In genomic region chr1:175508320-175509110, GRCh38 we compare ENCODE assay signal across 22 cellular contexts.
A peak's percentile ranks its signal among the peaks of the same experiment; 100 is the strongest.
DNase-seq lines count a peak whose midpoint lies in the region; FAIRE-seq and TF ChIP-seq lines count a peak whose summit lies in the region.
"Had no signal": no experiment of that assay in that cellular context is flagged by ENCODE, and none has a peak within 500 bp of the region (broad histone marks: within the 10 kb centered on the region; RNA-seq: fewer than 3 reads in every experiment).

No MANE protein-coding gene starts in this region.

- H3K4me2 ChIP-seq in astrocyte (ENCODE audit: low read length) (peak overlapping the region; percentile 23), mesenchymal stem cell (ENCODE audit: low read length, poor library complexity, severe bottlenecking) (no peak overlapping the region), PC-9 (no peak overlapping the region)
- H3K4me2 ChIP-seq: BLaER1 treated with 17β-estradiol and CSF1 and Interleukin-3, amounts not matched to agents 10 nM and 100 nM had no signal

- H3F3A ChIP-seq in PC-9 (ENCODE audit: insufficient read depth, low read depth): no peaks in the 10 kb centered on the region

- H3K9me3 Mint-ChIP-seq in astrocyte (ENCODE audit: unreplicated experiment): peaks cover 7% of the 10 kb centered on the region
- H3K9me3 Mint-ChIP-seq: CD8-positive, alpha-beta T cell had no signal

- H3K4me1 ChIP-seq in astrocyte (ENCODE audit: insufficient read depth, low read length) (no peaks in the 10 kb centered on the region), mesenchymal stem cell (ENCODE audit: control insufficient read depth, insufficient read depth, low read depth, low read length) (no peaks in the 10 kb centered on the region), PC-9 (replicated peaks; ENCODE audit: insufficient read depth) (no peaks in the 10 kb centered on the region)
- H3K4me1 ChIP-seq: HAP-1 had no signal

- no peak overlapping the region for H4K91ac ChIP-seq in mesenchymal stem cell (ENCODE audit: low read length)

- no peaks in the 10 kb centered on the region for H3K79me1 ChIP-seq in mesenchymal stem cell (replicated peaks; ENCODE audit: low read length, poor library complexity, severe bottlenecking)

- H3K9me2 ChIP-seq in PC-9 (ENCODE audit: insufficient read depth): no peaks in the 10 kb centered on the region

- no peak overlapping the region for H4K8ac ChIP-seq in mesenchymal stem cell (ENCODE audit: low read length)

- no peak overlapping the region for H3K27ac Mint-ChIP-seq in astrocyte (ENCODE audit: unreplicated experiment)
- H3K27ac Mint-ChIP-seq: CD8-positive, alpha-beta T cell had no signal

- H3K79me2 ChIP-seq in astrocyte (ENCODE audit: insufficient read depth, low read length) (no peaks in the 10 kb centered on the region), PC-9 (ENCODE audit: low read depth) (no peaks in the 10 kb centered on the region)

- peak overlapping the region; percentile 61 for H3K27ac ChIP-seq in astrocyte (ENCODE audit: low read depth, low read length)
- no peak overlapping the region for H3K27ac ChIP-seq in mesenchymal stem cell (ENCODE audit: low read length, poor library complexity, severe bottlenecking)
- H3K27ac ChIP-seq in PC-9: no peak overlapping the region
- H3K27ac ChIP-seq: BLaER1 treated with 17β-estradiol and CSF1 and Interleukin-3, amounts not matched to agents 10 nM and 100 nM; GM23248; SK-N-MC had no signal

- WGBS in mesenchymal stem cell: 81% methylated on average over 2 of the region's 3 CpGs

- TF ChIP-seq CTCF in astrocyte (IDR thresholded peaks at IDR 0.05; ENCODE audit: insufficient read depth, low read depth, low read length): no peak
- no peak for TF ChIP-seq CTCF in epithelial cell of esophagus (IDR thresholded peaks at IDR 0.05; ENCODE audit: insufficient read depth, low read depth, low read length, missing control alignments)
- no peak for TF ChIP-seq CTCF in PC-9 (conservative IDR thresholded peaks at IDR 0.05)

- H4K20me1 ChIP-seq in astrocyte (ENCODE audit: insufficient read depth, low read length) (no peaks in the 10 kb centered on the region), PC-9 (ENCODE audit: insufficient read depth) (no peaks in the 10 kb centered on the region)
- H4K20me1 ChIP-seq: BLaER1 treated with 17β-estradiol and CSF1 and Interleukin-3, amounts not matched to agents 10 nM and 100 nM had no signal

- POLR2A ChIA-PET in PC-9 (lab: Charles Lee; ENCODE audit: unreplicated experiment): no interaction called here

- peak overlapping the region; percentile 55 for H2BK15ac ChIP-seq in mesenchymal stem cell (ENCODE audit: low read depth, poor library complexity, severe bottlenecking)

- H3K18ac ChIP-seq in mesenchymal stem cell (ENCODE audit: low read depth in 1 of 2, low read length in 2 of 2): no peak overlapping the region

- no peak overlapping the region for H2AFZ ChIP-seq in astrocyte (ENCODE audit: low read depth, low read length)
- H2AFZ ChIP-seq in mesenchymal stem cell (ENCODE audit: low read depth, low read length): no peak overlapping the region
- H2AFZ ChIP-seq in PC-9: no peak overlapping the region
- H2AFZ ChIP-seq: GM23248 had no signal

- H3K9me3 ChIP-seq in astrocyte (ENCODE audit: insufficient read depth, low read depth, low read length) (no peaks in the 10 kb centered on the region), mesenchymal stem cell (ENCODE audit: control insufficient read depth, low read length) (peaks cover 3% of the 10 kb centered on the region), PC-9 (ENCODE audit: insufficient read depth, low read depth) (no peaks in the 10 kb centered on the region)
- H3K9me3 ChIP-seq: HAP-1 had no signal

- DNase-seq in HT1080 (ENCODE audit: low read depth) (peak; percentile 38), astrocyte (ENCODE audit: low read depth) (peak; percentile 53), epithelial cell of esophagus (ENCODE audit: low read depth) (peak; percentile 10), mesenchymal stem cell (peak; percentile 76), PC-9 (no peak), NCI-H1436 treated with DMSO at 0.1 percent for 48 hours (lab: John Stamatoyannopoulos, UW) (no peak)
- no peak for DNase-seq in stimulated activated naive CD4-positive, alpha-beta T cell treated with Interleukin-2 at 50 U/mL for 16 hours (lab: John Stamatoyannopoulos, UW)
- DNase-seq: Calu3; CD8-positive, alpha-beta T cell; EL; GM23248; NCI-H1417 treated with DMSO at 0.1 percent for 48 hours; NCI-H2029; NCI-H446 treated with DMSO at 0.1 percent for 48 hours; NK-92 treated with Interleukin-12 subunit alpha and Interleukin-12 subunit beta, amount 100 ng/mL, for 24 hours; OCI-M1; SHP77 had no signal

- no peak overlapping the region for H2BK120ac ChIP-seq in mesenchymal stem cell (ENCODE audit: low read depth, low read length)

- H2AK5ac ChIP-seq in mesenchymal stem cell (ENCODE audit: low read length, severe bottlenecking): no peak overlapping the region

- no peak overlapping the region for H2BK5ac ChIP-seq in mesenchymal stem cell (ENCODE audit: low read depth, low read length, poor library complexity, severe bottlenecking)

- no peak for FAIRE-seq in astrocyte (lab: Jason Lieb, UNC)
- FAIRE-seq: GM12878, GM18507 had no signal

- H3K9ac ChIP-seq in astrocyte (ENCODE audit: low read length): no peak overlapping the region
- H3K9ac ChIP-seq in mesenchymal stem cell (ENCODE audit: low read length): no peak overlapping the region
- H3K9ac ChIP-seq: BLaER1 treated with 17β-estradiol and CSF1 and Interleukin-3, amounts not matched to agents 10 nM and 100 nM; GM23248 had no signal

- no peak overlapping the region for H3K4me3 Mint-ChIP-seq in astrocyte (ENCODE audit: unreplicated experiment)
- H3K4me3 Mint-ChIP-seq: CD8-positive, alpha-beta T cell had no signal

- no peak overlapping the region for H3K14ac ChIP-seq in mesenchymal stem cell (ENCODE audit: low read length in 2 of 2)

- peaks cover 10% of the 10 kb centered on the region for H3K27me3 Mint-ChIP-seq in astrocyte (ENCODE audit: low read depth, unreplicated experiment)

- peaks cover 2% of the 10 kb centered on the region for H3K36me3 Mint-ChIP-seq in astrocyte (ENCODE audit: low read depth, unreplicated experiment)
- H3K36me3 Mint-ChIP-seq: CD8-positive, alpha-beta T cell had no signal

- peak overlapping the region in 1 of 2 experiments; percentile 12 for H2BK12ac ChIP-seq in mesenchymal stem cell (ENCODE audit: low read length in 2 of 2)

- peaks cover 18% of the 10 kb centered on the region for H3K4me1 Mint-ChIP-seq in astrocyte (ENCODE audit: low read depth, unreplicated experiment)

- no peak overlapping the region for H3K4ac ChIP-seq in mesenchymal stem cell (ENCODE audit: low read depth in 1 of 2, low read length in 2 of 2)

- H3K36me3 ChIP-seq in astrocyte (ENCODE audit: insufficient read depth, low read length): no peaks in the 10 kb centered on the region
- H3K36me3 ChIP-seq in mesenchymal stem cell (ENCODE audit: control insufficient read depth in 1 of 2, insufficient read depth in 2 of 2, low read depth in 1 of 2, low read length in 2 of 2): no peaks in the 10 kb centered on the region
- no peaks in the 10 kb centered on the region for H3K36me3 ChIP-seq in PC-9 (ENCODE audit: low read depth)
- H3K36me3 ChIP-seq: BLaER1 treated with 17β-estradiol and CSF1 and Interleukin-3, amounts not matched to agents 10 nM and 100 nM; HAP-1 had no signal

- no TSS peak for BruUV-seq in PC-9 (replicated peaks; lab: Mats Ljungman, UMichigan)

- intact Hi-C loops in PC-9 (cut with micrococcal nuclease; ENCODE audit: unreplicated experiment): no loop called here

- H3K23ac ChIP-seq in mesenchymal stem cell (ENCODE audit: low read length in 2 of 2): no peak overlapping the region

- CTCF ChIA-PET in PC-9 (lab: Charles Lee): no interaction called here

- H3K27me3 ChIP-seq in astrocyte (ENCODE audit: insufficient read depth, low read length): no peaks in the 10 kb centered on the region
- no peaks in the 10 kb centered on the region for H3K27me3 ChIP-seq in mesenchymal stem cell (ENCODE audit: control insufficient read depth in 1 of 2, insufficient read depth in 1 of 2, low read length in 2 of 2)
- peaks cover 29% of the 10 kb centered on the region for H3K27me3 ChIP-seq in PC-9 (ENCODE audit: insufficient read depth, low read depth)

- H3K4me3 ChIP-seq in astrocyte (ENCODE audit: insufficient read depth, low read depth, low read length): no peak overlapping the region
- H3K4me3 ChIP-seq in epithelial cell of esophagus (ENCODE audit: low read length): no peak overlapping the region
- no peak overlapping the region for H3K4me3 ChIP-seq in mesenchymal stem cell (ENCODE audit: insufficient read depth in 1 of 2, low read depth in 1 of 2, low read length in 2 of 2)
- H3K4me3 ChIP-seq in PC-9: no peak overlapping the region
- H3K4me3 ChIP-seq: BLaER1 treated with 17β-estradiol and CSF1 and Interleukin-3, amounts not matched to agents 10 nM and 100 nM; GM12878; GM23248; HAP-1; SK-N-MC had no signal

Comparison
In these comparisons a context has a peak if more than half of its experiments do, and no peak if none do; other contexts are left out.
1. DNase-seq: peak in HT1080 (single experiment), astrocyte (single experiment), epithelial cell of esophagus (single experiment) and mesenchymal stem cell (single experiment); none in PC-9 (0 of 2), NCI-H1436 treated with DMSO at 0.1 percent for 48 hours (single experiment) and stimulated activated naive CD4-positive, alpha-beta T cell treated with Interleukin-2 at 50 U/mL for 16 hours (single experiment).